ENCODE assay signal across 10 cellular contexts in the genomic region with DNA sequence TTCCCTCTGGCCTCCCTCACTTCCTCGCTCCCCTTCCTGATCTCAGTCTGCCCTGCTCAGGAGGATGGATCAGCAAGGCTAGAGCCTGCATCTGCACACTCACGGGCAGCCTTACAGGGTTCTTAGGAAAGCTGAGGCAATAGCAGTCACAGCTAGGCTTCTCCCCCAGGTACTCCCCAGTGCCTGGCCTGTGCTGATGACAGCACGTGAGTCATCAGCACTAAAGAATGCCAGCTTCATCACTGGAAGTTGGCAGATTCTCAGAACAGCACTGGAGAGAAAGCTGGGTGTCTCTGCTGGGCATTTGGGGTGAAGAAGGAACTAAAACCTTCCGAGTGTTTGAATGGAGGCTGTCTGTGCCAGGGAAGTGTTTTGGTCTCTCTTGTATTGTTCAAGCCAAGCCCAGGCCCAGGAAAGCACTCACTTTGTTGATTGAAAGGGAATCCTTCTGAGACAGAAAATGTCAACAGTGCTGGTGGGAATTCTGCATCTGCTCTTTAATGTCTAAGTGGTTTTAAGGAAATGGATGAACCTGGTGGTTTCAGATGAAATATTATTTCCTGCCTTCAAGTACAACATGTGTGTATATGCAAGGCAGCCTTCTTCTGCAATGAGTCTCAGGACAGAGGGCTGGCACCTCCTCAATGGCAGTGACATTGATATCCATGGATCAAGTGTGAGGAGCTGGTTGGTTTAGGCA.
DNase-seq lines count a peak whose midpoint lies in the region; ATAC-seq and TF ChIP-seq lines count a peak whose summit lies in the region.
"Had no signal": no experiment of that assay in that cellular context is flagged by ENCODE, and none has a peak within 500 bp of the region (broad histone marks: within the 10 kb centered on the region; RNA-seq: fewer than 3 reads in every experiment).

No MANE protein-coding gene starts in this region.

- TF ChIP-seq CTCF in Panc1 (IDR thresholded peaks at IDR 0.05) = no peak

- ATAC-seq in activated naive CD8-positive, alpha-beta T cell treated with anti-CD3 and anti-CD28 coated beads, Interleukin-2, amount 50 U/mL, for 24 hours = peak; percentile 78
- ATAC-seq in Panc1 = peak; percentile 62
- ATAC-seq in stimulated activated naive B cell treated with anti-CD40 and anti-IgM and Interleukin-4, amounts not matched to agents 10 μg/mL and 1 μg/mL and 100 μg/mL, for 72 hours (replicated peaks) = peak; percentile 29 to 38
- no peak for ATAC-seq in GM18498 (IDR thresholded peaks at IDR 0.05; ENCODE audit: unreplicated experiment)

- H3K36me3 Mint-ChIP-seq in activated naive CD8-positive, alpha-beta T cell treated with anti-CD3 and anti-CD28 coated beads, Interleukin-2, amount 50 U/mL, for 24 hours (ENCODE audit: low read depth) = no peaks in the 10 kb centered on the region
- H3K36me3 Mint-ChIP-seq in activated naive CD8-positive, alpha-beta T cell treated with anti-CD3 and anti-CD28 coated beads for 36 hours = no peaks in the 10 kb centered on the region
- H3K36me3 Mint-ChIP-seq in stimulated activated naive B cell treated with anti-CD40 and anti-IgM and Interleukin-4, amounts not matched to agents 10 μg/mL and 1 μg/mL and 100 μg/mL, for 72 hours = no peaks in the 10 kb centered on the region

- in situ Hi-C loops in Panc1 (cut with HindIII; ENCODE audit: low pct_unique_long_range_greater_than_20kb, low sequenced_read_pairs) = no loop called here
- in situ Hi-C loops in G401 (cut with HindIII; ENCODE audit: low sequenced_read_pairs) = no loop called here

- POLR2A ChIA-PET in Panc1 (lab: Charles Lee) = no interaction called here

- CTCF ChIA-PET in Panc1 (lab: Charles Lee) = interaction anchor here (0.7 kb wide), 1 partner anchor 251 kb away, joined by 3 read pairs; no protein-coding TSS in a partner anchor

- no peaks in the 10 kb centered on the region for H3K27me3 ChIP-seq in Panc1 (ENCODE audit: control insufficient read depth, insufficient read depth, low read length)

- no peak overlapping the region for H3K27ac Mint-ChIP-seq in activated naive CD8-positive, alpha-beta T cell treated with anti-CD3 and anti-CD28 coated beads, Interleukin-2, amount 50 U/mL, for 24 hours
- H3K27ac Mint-ChIP-seq in activated naive CD8-positive, alpha-beta T cell treated with anti-CD3 and anti-CD28 coated beads for 36 hours = no peak overlapping the region
- no peak overlapping the region for H3K27ac Mint-ChIP-seq in stimulated activated naive B cell treated with anti-CD40 and anti-IgM and Interleukin-4, amounts not matched to agents 10 μg/mL and 1 μg/mL and 100 μg/mL, for 72 hours

- no peaks in the 10 kb centered on the region for H3K4me1 Mint-ChIP-seq in activated naive CD8-positive, alpha-beta T cell treated with anti-CD3 and anti-CD28 coated beads, Interleukin-2, amount 50 U/mL, for 24 hours
- no peaks in the 10 kb centered on the region for H3K4me1 Mint-ChIP-seq in activated naive CD8-positive, alpha-beta T cell treated with anti-CD3 and anti-CD28 coated beads for 36 hours
- peaks cover 4 to 13% of the 10 kb centered on the region in 2 donors for H3K4me1 Mint-ChIP-seq in stimulated activated naive B cell treated with anti-CD40 and anti-IgM and Interleukin-4, amounts not matched to agents 10 μg/mL and 1 μg/mL and 100 μg/mL, for 72 hours

- H3K4me3 Mint-ChIP-seq in activated naive CD8-positive, alpha-beta T cell treated with anti-CD3 and anti-CD28 coated beads, Interleukin-2, amount 50 U/mL, for 24 hours = no peak overlapping the region
- no peak overlapping the region for H3K4me3 Mint-ChIP-seq in activated naive CD8-positive, alpha-beta T cell treated with anti-CD3 and anti-CD28 coated beads for 36 hours
- no peak overlapping the region for H3K4me3 Mint-ChIP-seq in stimulated activated naive B cell treated with anti-CD40 and anti-IgM and Interleukin-4, amounts not matched to agents 10 μg/mL and 1 μg/mL and 100 μg/mL, for 72 hours

- no TSS peak for BruUV-seq in Panc1 (replicated peaks; lab: Mats Ljungman, UMichigan)

- H3K9me3 ChIP-seq in Panc1 (ENCODE audit: control insufficient read depth, insufficient read depth, low read depth, low read length) = no peaks in the 10 kb centered on the region

- H3K9me3 Mint-ChIP-seq in activated naive CD8-positive, alpha-beta T cell treated with anti-CD3 and anti-CD28 coated beads, Interleukin-2, amount 50 U/mL, for 24 hours = no peaks in the 10 kb centered on the region
- no peaks in the 10 kb centered on the region for H3K9me3 Mint-ChIP-seq in activated naive CD8-positive, alpha-beta T cell treated with anti-CD3 and anti-CD28 coated beads for 36 hours
- no peaks in the 10 kb centered on the region for H3K9me3 Mint-ChIP-seq in stimulated activated naive B cell treated with anti-CD40 and anti-IgM and Interleukin-4, amounts not matched to agents 10 μg/mL and 1 μg/mL and 100 μg/mL, for 72 hours

- no peak overlapping the region for H3K27ac ChIP-seq in Panc1 (ENCODE audit: low read length)
- H3K27ac ChIP-seq: VCaP had no signal

- no peak for DNase-seq in activated naive CD8-positive, alpha-beta T cell treated with anti-CD3 and anti-CD28 coated beads, Interleukin-2, amount 50 U/mL, for 24 hours
- DNase-seq in activated naive CD8-positive, alpha-beta T cell treated with anti-CD3 and anti-CD28 coated beads for 36 hours = no peak
- DNase-seq in Panc1 (ENCODE audit: low read depth, low spot score) (no peak), fibroblast of peridontal ligament (ENCODE audit: extremely low read depth) (peak; percentile 50), G401 (ENCODE audit: low spot score) (no peak)
- no peak for DNase-seq in stimulated activated naive B cell treated with anti-CD40 and anti-IgM and Interleukin-4, amounts not matched to agents 10 μg/mL and 1 μg/mL and 100 μg/mL, for 72 hours
- no peak for DNase-seq in activated CD4-positive, alpha-beta T cell treated with anti-CD3 and anti-CD28 coated beads, Interleukin-2, amount 50 U/mL, for 1 hour
- DNase-seq: Kasumi-1 had no signal

- H3K36me3 ChIP-seq in Panc1 (ENCODE audit: control insufficient read depth, insufficient read depth, low read length) = no peaks in the 10 kb centered on the region

- H3K4me3 ChIP-seq in Panc1 (ENCODE audit: low read depth in 2 of 2, low read length in 2 of 2) = no peak overlapping the region

- H3K4me1 ChIP-seq in Panc1 (ENCODE audit: control insufficient read depth, insufficient read depth, low read length) = peaks cover 5% of the 10 kb centered on the region; the same call in 1 of the 2 replicates

- H3K27me3 Mint-ChIP-seq in activated naive CD8-positive, alpha-beta T cell treated with anti-CD3 and anti-CD28 coated beads, Interleukin-2, amount 50 U/mL, for 24 hours = peaks cover under 1% of the 10 kb centered on the region
- no peaks in the 10 kb centered on the region for H3K27me3 Mint-ChIP-seq in activated naive CD8-positive, alpha-beta T cell treated with anti-CD3 and anti-CD28 coated beads for 36 hours
- peaks cover under 1 to 9% of the 10 kb centered on the region in 2 donors for H3K27me3 Mint-ChIP-seq in stimulated activated naive B cell treated with anti-CD40 and anti-IgM and Interleukin-4, amounts not matched to agents 10 μg/mL and 1 μg/mL and 100 μg/mL, for 72 hours

- intact Hi-C loops in Panc1 (cut with micrococcal nuclease; ENCODE audit: unreplicated experiment) = no loop called here
